Comparison of ENCODE assay signal across 9 cellular contexts in the genomic region with DNA sequence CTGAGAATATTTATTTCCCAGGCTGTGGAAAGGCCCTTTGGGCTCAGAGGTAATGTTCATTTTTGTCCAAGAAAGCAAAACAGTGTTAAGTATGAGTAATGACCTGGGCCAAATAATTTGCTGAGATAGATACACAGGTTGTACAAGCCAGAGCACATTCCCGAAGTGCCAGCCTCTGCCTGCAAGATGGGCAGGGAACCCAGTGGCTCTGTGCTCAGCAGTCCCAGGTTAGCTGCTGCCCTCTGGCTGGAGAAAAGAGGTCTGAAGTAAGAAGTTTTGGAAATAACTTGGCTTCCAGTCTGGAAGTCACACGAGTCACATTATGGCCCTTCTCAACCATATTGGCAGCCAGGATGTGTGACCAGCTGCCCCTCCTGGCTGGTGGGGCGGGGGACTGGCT. TPM values are rescaled to one million over a fixed set of nuclear protein-coding genes. Genes with fewer than 3 reads are reported as not detected.
A peak's percentile ranks its signal among the peaks of the same experiment; 100 is the strongest.
DNase-seq lines count a peak whose midpoint lies in the region; ATAC-seq and TF ChIP-seq lines count a peak whose summit lies in the region.
"Had no signal": no experiment of that assay in that cellular context is flagged by ENCODE, and none has a peak within 500 bp of the region (broad histone marks: within the 10 kb centered on the region; RNA-seq: fewer than 3 reads in every experiment).

No MANE protein-coding gene starts in this region.

- DNase-seq in AG20443 (ENCODE audit: low spot score), result peak; percentile 55
- DNase-seq in PC-9, result peak; percentile 81 to 87
- DNase-seq in esophagus squamous epithelium (lab: John Stamatoyannopoulos, UW), result no peak
- peak in 2 of 3 donors; percentile 64 to 78 for DNase-seq in mucosa of descending colon
- no peak for DNase-seq in NCI-H2196 (lab: John Stamatoyannopoulos, UW; ENCODE audit: unreplicated experiment)
- no peak for DNase-seq in natural killer cell
- DNase-seq in activated CD4-positive, alpha-beta T cell treated with anti-CD3 and anti-CD28 coated beads, Interleukin-2, amount 10 ng/mL, durations not matched to agents 24 days and 14 days, result no peak
- DNase-seq: NCI-H1092 treated with DMSO at 0.1 percent for 48 hours had no signal

- no peaks in the 10 kb centered on the region for H3K4me1 Mint-ChIP-seq in natural killer cell
- no peaks in the 10 kb centered on the region for H3K4me1 Mint-ChIP-seq in activated CD4-positive, alpha-beta T cell treated with anti-CD3 and anti-CD28 coated beads, Interleukin-2, amount 10 ng/mL, durations not matched to agents 24 days and 14 days

- H3K9me2 ChIP-seq in PC-9 (ENCODE audit: insufficient read depth), result no peaks in the 10 kb centered on the region

- POLR2A ChIA-PET in PC-9 (lab: Charles Lee; ENCODE audit: unreplicated experiment), result interaction anchor here (0.6 kb wide), 1 partner anchor 836 kb away, joined by 3 read pairs; no protein-coding TSS in a partner anchor

- H2AFZ ChIP-seq in PC-9, result no peak overlapping the region

- intact Hi-C loops in PC-9 (cut with micrococcal nuclease; ENCODE audit: unreplicated experiment) (loop anchor here (1.0 to 5.0 kb wide), 3 partner anchors 21 to 270 kb away; partner anchors contain the start of gene MYZAP), esophagus squamous epithelium (cut with DNase I) (loop anchor here (2.0 kb wide), 1 partner anchor 51 kb away; no protein-coding TSS in a partner anchor), mucosa of descending colon (cut with DNase I, micrococcal nuclease) (loop anchor here in 1 of 2 donors (2.0 kb wide), 1 partner anchor 51 kb away; no protein-coding TSS in a partner anchor), natural killer cell (cut with micrococcal nuclease) (no loop called here)
- intact Hi-C loops in activated CD4-positive, alpha-beta T cell treated with anti-CD3 and anti-CD28 coated beads, Interleukin-2, amount 10 ng/mL, durations not matched to agents 24 days and 14 days (cut with micrococcal nuclease), result no loop called here

- H3K36me3 ChIP-seq in PC-9 (ENCODE audit: low read depth), result no peaks in the 10 kb centered on the region
- H3K36me3 ChIP-seq in esophagus squamous epithelium, result no peaks in the 10 kb centered on the region
- no peaks in the 10 kb centered on the region for H3K36me3 ChIP-seq in mucosa of descending colon (ENCODE audit: low read depth)

- H3K27ac Mint-ChIP-seq in natural killer cell, result no peak overlapping the region
- H3K27ac Mint-ChIP-seq in activated CD4-positive, alpha-beta T cell treated with anti-CD3 and anti-CD28 coated beads, Interleukin-2, amount 10 ng/mL, durations not matched to agents 24 days and 14 days, result no peak overlapping the region

- TF ChIP-seq CTCF in PC-9 (conservative IDR thresholded peaks at IDR 0.05) (peak; percentile 68), esophagus squamous epithelium (IDR thresholded peaks at IDR 0.05) (peak; percentile 18 to 81 (median 60)), mucosa of descending colon (IDR thresholded peaks at IDR 0.05) (no peak), natural killer cell (IDR thresholded peaks at IDR 0.05) (no peak)

- H3K4me2 ChIP-seq in PC-9, result peak overlapping the region; percentile 61

- H3K4me3 Mint-ChIP-seq in natural killer cell, result no peak overlapping the region
- H3K4me3 Mint-ChIP-seq in activated CD4-positive, alpha-beta T cell treated with anti-CD3 and anti-CD28 coated beads, Interleukin-2, amount 10 ng/mL, durations not matched to agents 24 days and 14 days, result no peak overlapping the region

- no TSS peak for BruUV-seq in PC-9 (replicated peaks; lab: Mats Ljungman, UMichigan)

- no peaks in the 10 kb centered on the region; the same call in none of the 2 replicates for H3K79me2 ChIP-seq in PC-9 (ENCODE audit: low read depth)

- H4K20me1 ChIP-seq in PC-9 (ENCODE audit: insufficient read depth), result no peaks in the 10 kb centered on the region

- H3K9me3 ChIP-seq in PC-9 (ENCODE audit: insufficient read depth, low read depth) (no peaks in the 10 kb centered on the region), esophagus squamous epithelium (no peaks in the 10 kb centered on the region), mucosa of descending colon (no peaks in the 10 kb centered on the region)

- H3K4me3 ChIP-seq in PC-9, result no peak overlapping the region
- no peak overlapping the region for H3K4me3 ChIP-seq in esophagus squamous epithelium
- no peak overlapping the region for H3K4me3 ChIP-seq in mucosa of descending colon

- H3K27ac ChIP-seq in PC-9, result peak overlapping the region; percentile 85
- H3K27ac ChIP-seq in esophagus squamous epithelium, result peak overlapping the region in 3 of 4 donors; percentile 66 to 74 (median 69)

- no peaks in the 10 kb centered on the region for H3K27me3 ChIP-seq in PC-9 (ENCODE audit: insufficient read depth, low read depth)
- no peaks in the 10 kb centered on the region for H3K27me3 ChIP-seq in esophagus squamous epithelium

- peaks cover 36% of the 10 kb centered on the region for H3K4me1 ChIP-seq in PC-9 (replicated peaks; ENCODE audit: insufficient read depth)
- H3K4me1 ChIP-seq in esophagus squamous epithelium, result peaks cover 9 to 56% (median 27%) of the 10 kb centered on the region in 3 donors
- peaks cover 31% of the 10 kb centered on the region for H3K4me1 ChIP-seq in mucosa of descending colon (ENCODE audit: low read depth)

- 11 to 21% methylated on average over 3 of the region's 3 CpGs for WGBS in esophagus squamous epithelium, 2 donors

- peaks cover 21% of the 10 kb centered on the region; the same call in 1 of the 2 replicates for H3F3A ChIP-seq in PC-9 (ENCODE audit: insufficient read depth, low read depth)

- CTCF ChIA-PET in PC-9 (lab: Charles Lee), result interaction anchor here (0.6 to 1.4 kb wide), 5 partner anchors 11 to 58 kb away, joined by 3 to 7 read pairs (median 3); no protein-coding TSS in a partner anchor

- peak; percentile 45 for ATAC-seq in mucosa of descending colon
- ATAC-seq in GM19035 (IDR thresholded peaks at IDR 0.05; ENCODE audit: unreplicated experiment), result no peak
- ATAC-seq in natural killer cell, result no peak

- no peak for TF ChIP-seq POLR2A in esophagus squamous epithelium (IDR thresholded peaks at IDR 0.05)

- no peaks in the 10 kb centered on the region for H3K9me3 Mint-ChIP-seq in natural killer cell
- no peaks in the 10 kb centered on the region for H3K9me3 Mint-ChIP-seq in activated CD4-positive, alpha-beta T cell treated with anti-CD3 and anti-CD28 coated beads, Interleukin-2, amount 10 ng/mL, durations not matched to agents 24 days and 14 days

- no peaks in the 10 kb centered on the region for H3K36me3 Mint-ChIP-seq in natural killer cell
- H3K36me3 Mint-ChIP-seq in activated CD4-positive, alpha-beta T cell treated with anti-CD3 and anti-CD28 coated beads, Interleukin-2, amount 10 ng/mL, durations not matched to agents 24 days and 14 days (ENCODE audit: low read depth), result no peaks in the 10 kb centered on the region

- H3K27me3 Mint-ChIP-seq in natural killer cell (ENCODE audit: low read depth in 2 of 2), result peaks cover 0 to 13% of the 10 kb centered on the region in 2 donors
- peaks cover 2% of the 10 kb centered on the region for H3K27me3 Mint-ChIP-seq in activated CD4-positive, alpha-beta T cell treated with anti-CD3 and anti-CD28 coated beads, Interleukin-2, amount 10 ng/mL, durations not matched to agents 24 days and 14 days

RNA-seq across cellular contexts. Expression of gene MYZAP, which starts 20.2 kb away (rescaled TPM):
- 3.5 and 5.9 TPM in 2 replicates for total RNA-seq in PC-9 (2021)
- 10 to 100 TPM; 21.2 to 36.0 (median 26.5) TPM for total RNA-seq in esophagus squamous epithelium
- total RNA-seq in mucosa of descending colon, result 10 to 100 TPM; 17.5 to 18.8 (median 17.9) TPM
- not detected for total RNA-seq in natural killer cell
- not detected in 2 replicates for total RNA-seq in activated CD4-positive, alpha-beta T cell treated with anti-CD3 and anti-CD28 coated beads, Interleukin-2, amount 10 ng/mL, durations not matched to agents 24 days and 14 days

Comparison
In these comparisons a context has a peak if more than half of its experiments do, and no peak if none do; other contexts are left out.
1. DNase-seq: peak in AG20443 (single experiment), PC-9 (2 of 2) and mucosa of descending colon (2 of 3); none in esophagus squamous epithelium (single experiment), NCI-H2196 (single experiment), natural killer cell (single experiment) and activated CD4-positive, alpha-beta T cell treated with anti-CD3 and anti-CD28 coated beads, Interleukin-2, amount 10 ng/mL, durations not matched to agents 24 days and 14 days (single experiment).
2. CTCF ChIP-seq: peak in PC-9 (single experiment) and esophagus squamous epithelium (6 of 6); none in mucosa of descending colon (single experiment) and natural killer cell (single experiment).
3. intact Hi-C loops: an anchor here in PC-9 (1.0 to 5.0 kb wide) and esophagus squamous epithelium (2.0 kb wide); none called in natural killer cell and activated CD4-positive, alpha-beta T cell treated with anti-CD3 and anti-CD28 coated beads, Interleukin-2, amount 10 ng/mL, durations not matched to agents 24 days and 14 days.